Comparison of ENCODE assay signal across 1 cellular context in the genomic region with DNA sequence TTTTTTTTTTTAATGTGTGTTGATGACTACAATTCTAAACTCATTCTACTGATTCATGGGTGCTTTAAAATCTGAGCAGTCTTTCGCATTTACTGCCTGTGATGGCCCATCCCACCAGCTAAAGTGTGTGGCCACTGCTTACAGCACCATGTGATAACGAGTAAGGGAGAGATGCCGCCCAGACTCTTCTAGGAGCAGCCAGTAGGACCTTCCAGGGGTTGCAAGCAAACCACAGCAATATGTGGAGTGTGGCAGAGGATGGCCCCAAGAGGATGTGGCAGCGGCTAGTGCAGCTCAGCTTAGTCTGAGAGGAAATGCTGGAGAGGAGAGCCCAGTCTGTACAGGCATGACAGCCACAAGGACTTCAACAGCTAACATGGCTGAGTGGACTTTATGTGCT.
TF ChIP-seq lines count a peak whose summit lies in the region.

No MANE protein-coding gene starts in this region.

TF ChIP-seq in GM12878, 131 proteins besides CTCF, POLR2A, EP300 and RAD21:
- no peak for TF ChIP-seq MYC (IDR thresholded peaks at IDR 0.05; ENCODE audit: insufficient read depth, insufficient read length, insufficient replicate concordance, low read length, severe bottlenecking)
- TF ChIP-seq EED (IDR thresholded peaks at IDR 0.05; ENCODE audit: low read depth) = no peak
- no peak for TF ChIP-seq TCF12 (IDR thresholded peaks at IDR 0.05; ENCODE audit: low read depth, low read length)
- no peak for TF ChIP-seq TARDBP (IDR thresholded peaks at IDR 0.05; ENCODE audit: borderline replicate concordance)
